19 cellular contexts compared by ENCODE assay signal in genomic region chr4:35087216-35087615, GRCh38.
DNase-seq lines count a peak whose midpoint lies in the region; ATAC-seq and TF ChIP-seq lines count a peak whose summit lies in the region.
"Had no signal": no experiment of that assay in that cellular context is flagged by ENCODE, and none has a peak within 500 bp of the region (broad histone marks: within the 10 kb centered on the region; RNA-seq: fewer than 3 reads in every experiment).

No MANE protein-coding gene starts in this region.

- peaks cover 4% of the 10 kb centered on the region for H3K9me3 Mint-ChIP-seq in stimulated activated memory B cell treated with anti-CD40 and anti-IgM and Interleukin-4, amounts not matched to agents 10 μg/mL and 1 μg/mL and 100 μg/mL, for 72 hours
- H3K9me3 Mint-ChIP-seq: GM23338; T-helper 2 cell treated with Interferon-gamma antibody and Interleukin-4, amounts not matched to agents 5 μg/mL and 100 μg/mL, for 36 hours had no signal

- H3K27ac Mint-ChIP-seq in stimulated activated memory B cell treated with anti-CD40 and anti-IgM and Interleukin-4, amounts not matched to agents 10 μg/mL and 1 μg/mL and 100 μg/mL, for 72 hours = no peak overlapping the region
- H3K27ac Mint-ChIP-seq: CD8-positive, alpha-beta T cell; GM23338; T-helper 2 cell treated with Interferon-gamma antibody and Interleukin-4, amounts not matched to agents 5 μg/mL and 100 μg/mL, for 36 hours had no signal

- H3K36me3 Mint-ChIP-seq in stimulated activated memory B cell treated with anti-CD40 and anti-IgM and Interleukin-4, amounts not matched to agents 10 μg/mL and 1 μg/mL and 100 μg/mL, for 72 hours = no peaks in the 10 kb centered on the region
- H3K36me3 Mint-ChIP-seq: CD8-positive, alpha-beta T cell had no signal

- no peak for TF ChIP-seq POLR2A in lower leg skin (IDR thresholded peaks at IDR 0.05)

- H3K4me3 Mint-ChIP-seq in stimulated activated memory B cell treated with anti-CD40 and anti-IgM and Interleukin-4, amounts not matched to agents 10 μg/mL and 1 μg/mL and 100 μg/mL, for 72 hours = no peak overlapping the region
- H3K4me3 Mint-ChIP-seq: CD8-positive, alpha-beta T cell; GM23338; T-helper 2 cell treated with Interferon-gamma antibody and Interleukin-4, amounts not matched to agents 5 μg/mL and 100 μg/mL, for 36 hours had no signal

- DNase-seq in DMS153 treated with DMSO at 0.1 percent for 48 hours (lab: John Stamatoyannopoulos, UW; ENCODE audit: unreplicated experiment) (peak; percentile 0), NCI-H1417 (lab: John Stamatoyannopoulos, UW) (peak; percentile 39 to 88 (median 59)), NCI-H510A treated with DMSO at 0.1 percent for 48 hours (lab: John Stamatoyannopoulos, UW) (peak; percentile 59), epithelial cell of esophagus (ENCODE audit: low read depth) (peak; percentile 56), lower leg skin (ENCODE audit: low spot score in 2 of 2) (no peak), NCI-H226 (no peak)
- DNase-seq in activated CD4-positive, alpha-beta T cell treated with anti-CD3 and anti-CD28 coated beads for 48 hours = no peak
- DNase-seq: CD8-positive, alpha-beta T cell; GDM1; NCI-H1092 treated with DMSO at 0.1 percent for 48 hours; NCI-H1930; NCI-H2171; Peyer's patch had no signal

- intact Hi-C loops in lower leg skin (cut with DNase I; ENCODE audit: low total_unique reads) = no loop called here

- 50 to 59% methylated on average over 3 of the region's 3 CpGs for WGBS in lower leg skin, 2 donors

- H3K4me3 ChIP-seq in epithelial cell of esophagus (ENCODE audit: low read length) (no peak overlapping the region), lower leg skin (ENCODE audit: low read depth, poor library complexity, severe bottlenecking) (no peak overlapping the region)
- H3K4me3 ChIP-seq: BLaER1 treated with 17β-estradiol and CSF1 and Interleukin-3, amounts not matched to agents 10 nM and 100 nM; GM23338; Peyer's patch; SK-N-MC had no signal

- H3K27me3 Mint-ChIP-seq in stimulated activated memory B cell treated with anti-CD40 and anti-IgM and Interleukin-4, amounts not matched to agents 10 μg/mL and 1 μg/mL and 100 μg/mL, for 72 hours = no peaks in the 10 kb centered on the region

- no peaks in the 10 kb centered on the region for H3K4me1 Mint-ChIP-seq in stimulated activated memory B cell treated with anti-CD40 and anti-IgM and Interleukin-4, amounts not matched to agents 10 μg/mL and 1 μg/mL and 100 μg/mL, for 72 hours

- no peak for ATAC-seq in stimulated activated memory B cell treated with anti-CD40 and anti-IgM and Interleukin-4, amounts not matched to agents 10 μg/mL and 1 μg/mL and 100 μg/mL, for 72 hours
- ATAC-seq: CD8-positive, alpha-beta T cell; GM23338; HCT116 had no signal

- TF ChIP-seq CTCF in epithelial cell of esophagus (IDR thresholded peaks at IDR 0.05; ENCODE audit: insufficient read depth, low read depth, low read length, missing control alignments) (no peak), lower leg skin (IDR thresholded peaks at IDR 0.05) (no peak)

Comparison
In these comparisons a context has a peak if more than half of its experiments do, and no peak if none do; other contexts are left out.
1. DNase-seq: peak in DMS153 treated with DMSO at 0.1 percent for 48 hours (single experiment), NCI-H1417 (3 of 3), NCI-H510A treated with DMSO at 0.1 percent for 48 hours (single experiment) and epithelial cell of esophagus (single experiment); none in lower leg skin (0 of 2), NCI-H226 (single experiment) and activated CD4-positive, alpha-beta T cell treated with anti-CD3 and anti-CD28 coated beads for 48 hours (single experiment).